8 cellular contexts compared by ENCODE assay signal in the genomic region with DNA sequence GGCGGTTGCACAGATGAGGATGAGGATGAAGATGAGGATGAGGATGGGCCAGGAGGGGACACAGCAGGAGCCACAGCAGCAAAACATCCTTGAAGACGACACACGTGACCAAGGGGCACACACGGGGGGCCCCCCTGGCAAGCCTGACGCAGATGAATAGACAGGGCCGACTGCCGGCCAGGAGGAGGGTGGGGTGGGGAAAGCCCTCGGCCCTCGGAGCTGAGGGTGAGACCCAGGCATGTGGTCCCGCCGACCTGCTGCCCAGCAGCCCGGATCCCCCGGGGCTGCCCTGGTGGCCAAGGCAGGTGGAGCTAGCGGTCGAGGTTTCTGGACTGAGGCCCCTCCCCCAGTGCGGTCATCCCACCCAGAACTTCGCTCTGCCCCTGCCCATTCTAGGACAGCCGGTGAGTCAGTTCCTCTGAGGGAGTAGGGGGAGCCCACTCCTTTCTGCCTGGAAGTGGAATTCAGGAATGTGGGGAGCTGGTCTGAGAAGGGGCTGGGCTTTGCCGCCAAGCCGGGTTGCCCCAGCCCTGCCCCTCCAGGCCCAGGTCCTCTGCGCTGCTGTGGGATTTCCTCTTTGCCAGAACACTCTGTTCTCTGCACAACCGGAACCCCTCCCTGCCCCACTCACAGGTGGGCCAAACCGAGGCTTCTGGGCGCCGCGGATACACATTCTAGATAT. TPM values are rescaled to one million over a fixed set of nuclear protein-coding genes. Genes with fewer than 3 reads are reported as not detected.
DNase-seq lines count a peak whose midpoint lies in the region; ATAC-seq, FAIRE-seq and TF ChIP-seq lines count a peak whose summit lies in the region.

No MANE protein-coding gene starts in this region.

- no peak overlapping the region for H3K4me3 ChIP-seq in right cardiac atrium (ENCODE audit: low read length)

- H3K4me1 ChIP-seq in right cardiac atrium (ENCODE audit: control insufficient read depth, insufficient read depth, low read length): peaks cover 17% of the 10 kb centered on the region

- TF ChIP-seq CTCF in D721Med (IDR thresholded peaks at IDR 0.05; ENCODE audit: insufficient read depth, missing control alignments): no peak

- peak; percentile 53 for DNase-seq in GM19238 (ENCODE audit: insufficient read length, low spot score)
- DNase-seq in HTR-8/SVneo (ENCODE audit: insufficient read length, low spot score): peak; percentile 96
- peak; percentile 88 to 91 (median 90) for DNase-seq in right cardiac atrium
- peak; percentile 32 for DNase-seq in stimulated activated CD4-positive, alpha-beta T cell treated with anti-CD3 and anti-CD28 coated beads, Interleukin-4, amount 100 ng/mL, for 24 hours
- DNase-seq in NCI-H526 (lab: John Stamatoyannopoulos, UW): no peak
- no peak for DNase-seq in D721Med (ENCODE audit: insufficient read length, low spot score)
- no peak for DNase-seq in occipital lobe (lab: John Stamatoyannopoulos, UW)

- ATAC-seq in right cardiac atrium: peak; percentile 37 to 69

- no peaks in the 10 kb centered on the region for H3K27me3 Mint-ChIP-seq in activated naive CD4-positive, alpha-beta T cell treated with anti-CD3 and anti-CD28 coated beads, Interleukin-2, amount 50 U/mL, for 24 hours

- no peaks in the 10 kb centered on the region for H3K36me3 Mint-ChIP-seq in activated naive CD4-positive, alpha-beta T cell treated with anti-CD3 and anti-CD28 coated beads, Interleukin-2, amount 50 U/mL, for 24 hours

- peaks cover 36% of the 10 kb centered on the region for H3K4me1 Mint-ChIP-seq in activated naive CD4-positive, alpha-beta T cell treated with anti-CD3 and anti-CD28 coated beads, Interleukin-2, amount 50 U/mL, for 24 hours

- 28% methylated on average over 26 of the region's 26 CpGs for WGBS in right cardiac atrium

- no peaks in the 10 kb centered on the region for H3K27me3 ChIP-seq in right cardiac atrium (ENCODE audit: control insufficient read depth, insufficient read depth)

- no peak overlapping the region for H3K27ac Mint-ChIP-seq in activated naive CD4-positive, alpha-beta T cell treated with anti-CD3 and anti-CD28 coated beads, Interleukin-2, amount 50 U/mL, for 24 hours

- no peaks in the 10 kb centered on the region for H3K9me3 ChIP-seq in right cardiac atrium (ENCODE audit: control insufficient read depth, low read length)

- peak; percentile 81 for FAIRE-seq in HTR-8/SVneo (lab: Jason Lieb, UNC)
- FAIRE-seq in D721Med (lab: Jason Lieb, UNC): no peak

- peak overlapping the region; percentile 53 for H3K27ac ChIP-seq in right cardiac atrium (ENCODE audit: low read length)

- intact Hi-C loops in right cardiac atrium (cut with DNase I): loop anchor here in 2 of 4 donors (10.0 kb wide), 2 partner anchors 57 to 97 kb away; a partner anchor contains a TSS

- peak overlapping the region; percentile 51 for H3K4me3 Mint-ChIP-seq in activated naive CD4-positive, alpha-beta T cell treated with anti-CD3 and anti-CD28 coated beads, Interleukin-2, amount 50 U/mL, for 24 hours

- no peaks in the 10 kb centered on the region for H3K9me3 Mint-ChIP-seq in activated naive CD4-positive, alpha-beta T cell treated with anti-CD3 and anti-CD28 coated beads, Interleukin-2, amount 50 U/mL, for 24 hours

RNA-seq across cellular contexts. Expression of a gene that starts 9.9 kb away (rescaled TPM):
- total RNA-seq in right cardiac atrium (10 to 100 TPM; 46.6 to 83.9 (median 67.3) TPM), occipital lobe (1.2 TPM)
- 58.7 TPM for polyA plus RNA-seq in right cardiac atrium

RNA-seq across cellular contexts. Expression of a gene that starts 12.3 kb away (rescaled TPM):
- total RNA-seq in right cardiac atrium (10 to 100 TPM in 3 of 4 donors, 1 to 10 TPM in 1; 6.1 to 11.6 (median 10.9) TPM), occipital lobe (1.9 TPM)
- polyA plus RNA-seq in right cardiac atrium: 9.8 TPM

RNA-seq across cellular contexts. Expression of a gene that starts 26.3 kb away (rescaled TPM):
- total RNA-seq in right cardiac atrium (10 to 100 TPM; 10.2 to 16.4 (median 12.8) TPM), occipital lobe (2.2 TPM)
- polyA plus RNA-seq in right cardiac atrium: 11.2 TPM

RNA-seq across cellular contexts. Expression of a gene that starts 58.1 kb away (rescaled TPM):
- total RNA-seq in right cardiac atrium: 1 to 10 TPM; 4.0 to 5.8 (median 5.5) TPM
- polyA plus RNA-seq in right cardiac atrium: 4.2 TPM
- total RNA-seq in occipital lobe: not detected

Comparison
In these comparisons a context has a peak if more than half of its experiments do, and no peak if none do; other contexts are left out.
1. DNase-seq: peak in GM19238 (single experiment), HTR-8/SVneo (single experiment), right cardiac atrium (3 of 3) and stimulated activated CD4-positive, alpha-beta T cell treated with anti-CD3 and anti-CD28 coated beads, Interleukin-4, amount 100 ng/mL, for 24 hours (single experiment); none in NCI-H526 (0 of 2), D721Med (single experiment) and occipital lobe (single experiment).
2. RNA of a gene that starts 9.9 kb away (total RNA-seq): 46.6 to 83.9 TPM in right cardiac atrium; 1.2 TPM in occipital lobe (single experiment); every median in the first group is over 10 times any median in the second.